Comparison of ENCODE assay signal across 8 cellular contexts in genomic region chr19:49468746-49469447, GRCh38.
DNase-seq lines count a peak whose midpoint lies in the region; ATAC-seq lines count a peak whose summit lies in the region.

No MANE protein-coding gene starts in this region.

- peak; percentile 37 for ATAC-seq in GM18861 (IDR thresholded peaks at IDR 0.05; ENCODE audit: unreplicated experiment)
- ATAC-seq in HG02981 (IDR thresholded peaks at IDR 0.05; ENCODE audit: unreplicated experiment), result peak; percentile 75

- H3K36me3 Mint-ChIP-seq in activated naive CD4-positive, alpha-beta T cell treated with anti-CD3 and anti-CD28 coated beads, Interleukin-2, amount 10 ng/mL, durations not matched to agents 7 days and 5 days, result peaks cover 14% of the 10 kb centered on the region

- H3K4me3 Mint-ChIP-seq in activated naive CD4-positive, alpha-beta T cell treated with anti-CD3 and anti-CD28 coated beads, Interleukin-2, amount 10 ng/mL, durations not matched to agents 7 days and 5 days, result peak overlapping the region; percentile 71

- no peaks in the 10 kb centered on the region for H3K9me3 Mint-ChIP-seq in activated naive CD4-positive, alpha-beta T cell treated with anti-CD3 and anti-CD28 coated beads, Interleukin-2, amount 10 ng/mL, durations not matched to agents 7 days and 5 days

- peaks cover under 1% of the 10 kb centered on the region for H3K27me3 Mint-ChIP-seq in activated naive CD4-positive, alpha-beta T cell treated with anti-CD3 and anti-CD28 coated beads, Interleukin-2, amount 10 ng/mL, durations not matched to agents 7 days and 5 days

- CTCF ChIA-PET in activated naive CD4-positive, alpha-beta T cell treated with anti-CD3 and anti-CD28 coated beads, Interleukin-2, amount 10 ng/mL, durations not matched to agents 7 days and 5 days (lab: Charles Lee), result interaction anchor here (0.9 to 2.7 kb wide), 6 partner anchors 10 to 212 kb away, joined by 3 to 33 read pairs (median 10); partner anchors contain the start of genes ALDH16A1 and PIH1D1

- H3K4me1 Mint-ChIP-seq in activated naive CD4-positive, alpha-beta T cell treated with anti-CD3 and anti-CD28 coated beads, Interleukin-2, amount 10 ng/mL, durations not matched to agents 7 days and 5 days, result peaks cover 58% of the 10 kb centered on the region

- DNase-seq in RPMI8226 (peak; percentile 39), iPS DF 19.7 (ENCODE audit: low read depth, low spot score) (peak; percentile 90), NCI-H1694 (lab: John Stamatoyannopoulos, UW) (no peak), EL (no peak)
- DNase-seq in activated naive CD4-positive, alpha-beta T cell treated with anti-CD3 and anti-CD28 coated beads, Interleukin-2, amount 10 ng/mL, durations not matched to agents 7 days and 5 days, result peak; percentile 97
- DNase-seq in stimulated activated CD8-positive, alpha-beta memory T cell treated with anti-CD3 and anti-CD28 coated beads, Interleukin-4, amount 100 ng/mL, for 1 hour (ENCODE audit: low read depth in 2 of 2, low spot score in 1 of 2), result peak; percentile 55 to 70

- peak overlapping the region; percentile 99 for H3K27ac Mint-ChIP-seq in activated naive CD4-positive, alpha-beta T cell treated with anti-CD3 and anti-CD28 coated beads, Interleukin-2, amount 10 ng/mL, durations not matched to agents 7 days and 5 days

Comparison
In these comparisons a context has a peak if more than half of its experiments do, and no peak if none do; other contexts are left out.
1. DNase-seq: peak in RPMI8226 (single experiment), activated naive CD4-positive, alpha-beta T cell treated with anti-CD3 and anti-CD28 coated beads, Interleukin-2, amount 10 ng/mL, durations not matched to agents 7 days and 5 days (single experiment), iPS DF 19.7 (single experiment) and stimulated activated CD8-positive, alpha-beta memory T cell treated with anti-CD3 and anti-CD28 coated beads, Interleukin-4, amount 100 ng/mL, for 1 hour (2 of 2); none in NCI-H1694 (single experiment) and EL (single experiment).